31 cellular contexts compared by ENCODE assay signal in genomic region chr7:148704966-148705365, GRCh38. TPM values are rescaled to one million over a fixed set of nuclear protein-coding genes. Genes with fewer than 3 reads are reported as not detected.
A peak's percentile ranks its signal among the peaks of the same experiment; 100 is the strongest.
DNase-seq lines count a peak whose midpoint lies in the region; ATAC-seq, FAIRE-seq and TF ChIP-seq lines count a peak whose summit lies in the region.
"Had no signal": no experiment of that assay in that cellular context is flagged by ENCODE, and none has a peak within 500 bp of the region (broad histone marks: within the 10 kb centered on the region; RNA-seq: fewer than 3 reads in every experiment).

No MANE protein-coding gene starts in this region.

- no peaks in the 10 kb centered on the region for H3K27me3 ChIP-seq in KMS-11 (ENCODE audit: insufficient read depth, low read depth)
- no peaks in the 10 kb centered on the region for H3K27me3 ChIP-seq in K562 (ENCODE audit: control insufficient read depth in 2 of 2, insufficient read depth in 2 of 2, low read length in 2 of 2)
- H3K27me3 ChIP-seq: BLaER1 treated with 17β-estradiol and CSF1 and Interleukin-3, amounts not matched to agents 10 nM and 100 nM had no signal

- FAIRE-seq in D721Med (lab: Jason Lieb, UNC), result peak; percentile 55
- no peak for FAIRE-seq in K562 (lab: Jason Lieb, UNC)
- FAIRE-seq: bronchial epithelial cell, colon had no signal

- peaks cover 24% of the 10 kb centered on the region for H3K9me1 ChIP-seq in K562 (ENCODE audit: control insufficient read depth, insufficient read depth, low read length)

- H3K27ac Mint-ChIP-seq in neural crest cell (ENCODE audit: unreplicated experiment), result no peak overlapping the region
- H3K27ac Mint-ChIP-seq: activated CD4-positive, alpha-beta memory T cell treated with anti-CD3 and anti-CD28 coated beads for 36 hours; activated naive CD4-positive, alpha-beta T cell treated with anti-CD3 and anti-CD28 coated beads, Interleukin-2, amount 50 U/mL, for 72 hours; activated T-helper 2 cell treated with anti-CD3 and anti-CD28 coated beads, Interferon-gamma antibody, Interleukin-2, Interleukin-4, amounts not matched to agents 10 μg/mL and 5 μg/mL and 100 μg/mL, durations not matched to agents 14 hours and 24 hours and 36 hours; HFFc6; stimulated activated naive CD8-positive, alpha-beta T cell treated with anti-CD3 and anti-CD28 coated beads, Interleukin-15, amount 100 ng/mL, for 72 hours; T-helper 1 cell treated with Interleukin-12 subunit alpha and Interleukin-12 subunit beta and Interleukin-4 antibody, amounts not matched to agents 30 μg/mL and 1 μg/mL, for 36 hours had no signal

- peaks cover 87% of the 10 kb centered on the region for H4K20me1 ChIP-seq in KMS-11 (ENCODE audit: insufficient read depth)
- H4K20me1 ChIP-seq in K562 (replicated peaks; ENCODE audit: control insufficient read depth, insufficient read depth, low read length), result peaks cover 64% of the 10 kb centered on the region

- TF ChIP-seq RAD21 in K562 (CRISPR knock-in tag; conservative IDR thresholded peaks at IDR 0.05 in 1 of 2, IDR thresholded peaks at IDR 0.05 in 1 of 2), result no peak

- 22% methylated on average over 3 of the region's 3 CpGs for WGBS in K562 (ENCODE audit: insufficient coverage, low coverage, missing lambda C conversion rate)

- no peaks in the 10 kb centered on the region for H3K9me3 ChIP-seq in K562 (replicated peaks; ENCODE audit: control insufficient read depth, insufficient read depth, low read depth, low read length)
- H3K9me3 ChIP-seq: BLaER1 treated with 17β-estradiol and CSF1 and Interleukin-3, amounts not matched to agents 10 nM and 100 nM; SK-N-SH had no signal

- 0 out of 2 replicates have a peak overlapping the region, but pooled peaks have one; percentile 2 for H3K27ac ChIP-seq in KMS-11
- H3K27ac ChIP-seq in K562 (ENCODE audit: extremely low read depth, low read depth, low read length), result no peak overlapping the region
- H3K27ac ChIP-seq: BLaER1 treated with 17β-estradiol and CSF1 and Interleukin-3, amounts not matched to agents 10 nM and 100 nM; GM23248; PC-9 had no signal

- H3K4me2 ChIP-seq in KMS-11 (peak overlapping the region; percentile 76; the same call in 1 of the 2 replicates), K562 (ENCODE audit: insufficient read depth, low read length) (peak overlapping the region; percentile 19; the same call in 1 of the 2 replicates)
- H3K4me2 ChIP-seq: PC-9, SK-N-SH had no signal

- no TSS peak for BruUV-seq in K562 (replicated peaks; lab: Mats Ljungman, UMichigan)

- H3K36me3 ChIP-seq in KMS-11 (ENCODE audit: insufficient read depth) (no peaks in the 10 kb centered on the region), K562 (ENCODE audit: control insufficient read depth, insufficient read depth, low read length) (no peaks in the 10 kb centered on the region; the same call in 2 of the 3 replicates)

- no peaks in the 10 kb centered on the region for H3K9me3 Mint-ChIP-seq in neural crest cell
- H3K9me3 Mint-ChIP-seq: activated CD4-positive, alpha-beta memory T cell treated with anti-CD3 and anti-CD28 coated beads for 36 hours; activated naive CD4-positive, alpha-beta T cell treated with anti-CD3 and anti-CD28 coated beads, Interleukin-2, amount 50 U/mL, for 72 hours; activated T-helper 2 cell treated with anti-CD3 and anti-CD28 coated beads, Interferon-gamma antibody, Interleukin-2, Interleukin-4, amounts not matched to agents 10 μg/mL and 5 μg/mL and 100 μg/mL, durations not matched to agents 14 hours and 24 hours and 36 hours; HFFc6; stimulated activated naive CD8-positive, alpha-beta T cell treated with anti-CD3 and anti-CD28 coated beads, Interleukin-15, amount 100 ng/mL, for 72 hours; T-helper 1 cell treated with Interleukin-12 subunit alpha and Interleukin-12 subunit beta and Interleukin-4 antibody, amounts not matched to agents 30 μg/mL and 1 μg/mL, for 36 hours had no signal

- intact Hi-C loops in K562 (cut with micrococcal nuclease), result loop anchor here (5.0 kb wide), 2 partner anchors 87 to 128 kb away; no protein-coding TSS in a partner anchor

- H2AFZ ChIP-seq in KMS-11 (ENCODE audit: low read depth) (no peak overlapping the region), K562 (ENCODE audit: low read depth, low read length) (no peak overlapping the region)
- H2AFZ ChIP-seq: GM23248, PC-9 had no signal

- H3K4me1 ChIP-seq in KMS-11 (ENCODE audit: low read depth, poor library complexity, severe bottlenecking) (peaks cover 90% of the 10 kb centered on the region), K562 (replicated peaks in 1 of 2; ENCODE audit: control insufficient read depth in 2 of 2, insufficient read depth in 2 of 2, low read length in 2 of 2) (peaks cover 8 to 66% of the 10 kb centered on the region in 2 experiments)

- H3K36me3 Mint-ChIP-seq in neural crest cell (ENCODE audit: low read depth), result no peaks in the 10 kb centered on the region

- in situ Hi-C loops in K562 (cut with MboI), result no loop called here

- H3K79me2 ChIP-seq in KMS-11 (ENCODE audit: insufficient read depth, low read depth), result peaks cover 100% of the 10 kb centered on the region
- peaks cover 100% of the 10 kb centered on the region for H3K79me2 ChIP-seq in K562 (ENCODE audit: control insufficient read depth, insufficient read depth, low read length)

- H3K9ac ChIP-seq in KMS-11 (no peak overlapping the region), K562 (ENCODE audit: insufficient read depth in 1 of 2, low read depth in 2 of 2, low read length in 2 of 2) (0 out of 4 replicates have a peak overlapping the region, but pooled peaks of 1 of the 2 experiments have one; percentile 10)
- H3K9ac ChIP-seq: BLaER1 treated with 17β-estradiol and CSF1 and Interleukin-3, amounts not matched to agents 10 nM and 100 nM; GM23248; SK-N-SH had no signal

- ATAC-seq in K562 (no peak), HG03039 (IDR thresholded peaks at IDR 0.05; ENCODE audit: unreplicated experiment) (no peak)
- ATAC-seq: activated CD4-positive, CD25-positive, alpha-beta regulatory T cell treated with anti-CD3 and anti-CD28 coated beads, Interleukin-2, amount 50 U/mL, for 24 hours; activated naive CD4-positive, alpha-beta T cell treated with anti-CD3 and anti-CD28 coated beads, Interleukin-2, amount 50 U/mL, for 72 hours; left colon; stimulated activated naive CD8-positive, alpha-beta T cell treated with anti-CD3 and anti-CD28 coated beads, Interleukin-15, amount 100 ng/mL, for 72 hours had no signal

- CTCF ChIA-PET in K562 (lab: Yijun Ruan, JAX; ENCODE audit: low intra/inter-chr PET ratio), result no interaction called here

- TF ChIP-seq EP300 in K562 (IDR thresholded peaks at IDR 0.05; ENCODE audit: low read length), result no peak

- TF ChIP-seq CTCF in D721Med (IDR thresholded peaks at IDR 0.05; ENCODE audit: insufficient read depth, missing control alignments) (no peak), KMS-11 (conservative IDR thresholded peaks at IDR 0.05; ENCODE audit: low read depth, low read length) (no peak), K562 (IDR thresholded peaks at IDR 0.05 in 2 of 3, conservative IDR thresholded peaks at IDR 0.05 in 1 of 3; ENCODE audit: insufficient read depth in 2 of 3, low read depth in 1 of 3, low read length in 3 of 3) (no peak), neural crest cell (conservative IDR thresholded peaks at IDR 0.05) (no peak)

- H3K27me3 Mint-ChIP-seq in neural crest cell (ENCODE audit: low read depth), result no peaks in the 10 kb centered on the region
- H3K27me3 Mint-ChIP-seq: activated CD4-positive, alpha-beta memory T cell treated with anti-CD3 and anti-CD28 coated beads for 36 hours; stimulated activated naive CD8-positive, alpha-beta T cell treated with anti-CD3 and anti-CD28 coated beads, Interleukin-15, amount 100 ng/mL, for 72 hours had no signal

- TF ChIP-seq POLR2A in K562 (conservative IDR thresholded peaks at IDR 0.05), result no peak

- DNase-seq in D721Med (ENCODE audit: insufficient read length, low spot score) (no peak), K562 (ENCODE audit: extremely low read depth in 1 of 4, low spot score in 3 of 4) (no peak), neural crest cell (ENCODE audit: low read depth, low spot score) (no peak), HuH-7 (ENCODE audit: low spot score) (no peak), NCI-H1105 treated with DMSO at 0.1 percent for 48 hours (lab: John Stamatoyannopoulos, UW) (no peak)
- DNase-seq: activated CD4-positive, alpha-beta memory T cell treated with anti-CD3 and anti-CD28 coated beads for 36 hours; activated CD8-positive, alpha-beta memory T cell treated with anti-CD3 and anti-CD28 coated beads, Interleukin-2, amount 50 U/mL, for 48 hours; anterior cingulate cortex; COR-L47; DMS79; effector CD4-positive, alpha-beta T cell; GDM1; GM23248; HFFc6; left colon; MM.1S; NCI-H1930; NCI-H524 treated with DMSO at 0.1 percent for 48 hours; PC-9; SK-N-SH; stimulated activated CD4-positive, alpha-beta T cell treated with anti-CD3 and anti-CD28 coated beads, Interleukin-1b, Interleukin-23, amount 100 ng/mL, for 48 hours; stimulated activated naive CD8-positive, alpha-beta T cell treated with anti-CD3 and anti-CD28 coated beads, Interleukin-15, amount 100 ng/mL, for 72 hours had no signal

- no peak overlapping the region for H3K4me3 ChIP-seq in KMS-11 (IDR thresholded peaks at IDR 0.05; ENCODE audit: insufficient read depth, low read depth, low read length)
- H3K4me3 ChIP-seq in K562, result no peak overlapping the region
- H3K4me3 ChIP-seq: BLaER1 treated with 17β-estradiol and CSF1 and Interleukin-3, amounts not matched to agents 10 nM and 100 nM; GM23248; PC-9 had no signal

- peak overlapping the region; percentile 25 for H3K4me3 Mint-ChIP-seq in neural crest cell
- H3K4me3 Mint-ChIP-seq: activated CD4-positive, alpha-beta memory T cell treated with anti-CD3 and anti-CD28 coated beads for 36 hours; HFFc6; stimulated activated naive CD8-positive, alpha-beta T cell treated with anti-CD3 and anti-CD28 coated beads, Interleukin-15, amount 100 ng/mL, for 72 hours; T-helper 1 cell treated with Interleukin-12 subunit alpha and Interleukin-12 subunit beta and Interleukin-4 antibody, amounts not matched to agents 30 μg/mL and 1 μg/mL, for 36 hours had no signal

- POLR2A ChIA-PET in K562 (lab: Yijun Ruan, JAX), result interaction anchor here (1.1 to 7.1 kb wide), 2 partner anchors 16 to 42 kb away, joined by 3 to 44 read pairs; no protein-coding TSS in a partner anchor

- H3K4me1 Mint-ChIP-seq in neural crest cell, result peaks cover 63% of the 10 kb centered on the region

RNA-seq across cellular contexts. Expression of gene CUL1, which starts 6.3 kb away (rescaled TPM):
- 34.6 and 70.5 TPM in 2 replicates for total RNA-seq in K562 (2011; cell fraction: chromatin; rRNA removed; ENCODE audit: low replicate concordance)
- total RNA-seq in K562 (2011; cell fraction: nucleolus; rRNA removed), result 20.7 and 25.1 TPM in 2 replicates
- 27.6 and 29.7 TPM in 2 replicates for total RNA-seq in K562 (2011; cell fraction: nucleoplasm; rRNA removed)
- total RNA-seq in K562 (2014; rRNA removed), result 63.3 and 64.6 TPM in 2 replicates
- total RNA-seq in K562 (2014; rRNA removed; fragmentation: Illumina TruSeq; extraction: Trizol), result 96.5 and 101 TPM in 2 replicates
- total RNA-seq in K562 (2015; rRNA removed; fragmentation: Illumina TruSeq; extraction: Trizol), result 91.6 and 98.5 TPM in 2 replicates
- total RNA-seq in K562 (2021), result 86.0 and 86.4 TPM in 2 replicates
- 80.3 and 105 TPM in 2 replicates for polyA plus RNA-seq in K562 (2011; rRNA removed)
- 45.7 and 59.7 TPM in 2 replicates for polyA plus RNA-seq in K562 (2011; cell fraction: cytosol; rRNA removed)
- polyA plus RNA-seq in K562 (2011; cell fraction: nucleus; rRNA removed), result 37.0 and 48.3 TPM in 2 replicates
- polyA plus RNA-seq in K562 (2012), result 57.3 and 84.1 TPM in 2 replicates
- 95.6 and 107 TPM in 2 replicates for polyA plus RNA-seq in K562 (2014; fragmentation: Illumina TruSeq; extraction: Trizol)
- polyA plus RNA-seq in K562 (2014; fragmentation: Nextera tagmentation; extraction: Ambion mirVana), result 10 to 100 TPM; 31.5 to 43.8 TPM
- 94.5 and 104 TPM in 2 replicates for polyA plus RNA-seq in K562 (2014; rRNA removed)
- 118 and 120 TPM in 2 replicates for polyA minus RNA-seq in K562 (2011; rRNA and poly(A)+ RNA removed)
- polyA minus RNA-seq in K562 (2011; cell fraction: cytosol; rRNA and poly(A)+ RNA removed), result 44.5 and 53.4 TPM in 2 replicates
- 29.8 and 54.5 TPM in 2 replicates for polyA minus RNA-seq in K562 (2011; cell fraction: nucleus; rRNA and poly(A)+ RNA removed)
- 70.0 and 72.8 TPM in 2 replicates for total RNA-seq in neural crest cell
